In genomic region chr15:51647128-51647562, GRCh38 we compare ENCODE assay signal across 10 cellular contexts. TPM values are rescaled to one million over a fixed set of nuclear protein-coding genes. Genes with fewer than 3 reads are reported as not detected.
DNase-seq lines count a peak whose midpoint lies in the region; ATAC-seq and TF ChIP-seq lines count a peak whose summit lies in the region.
"Had no signal": no experiment of that assay in that cellular context is flagged by ENCODE, and none has a peak within 500 bp of the region (broad histone marks: within the 10 kb centered on the region; RNA-seq: fewer than 3 reads in every experiment).

No MANE protein-coding gene starts in this region.

- DNase-seq in Calu3: peak; percentile 13
- peak; percentile 51 for DNase-seq in NCI-H1092 treated with DMSO at 0.1 percent for 48 hours (lab: John Stamatoyannopoulos, UW)
- DNase-seq in ascending aorta (ENCODE audit: low spot score in 2 of 2): peak; percentile 17 to 70
- DNase-seq in mesenchymal stem cell: peak; percentile 35
- no peak for DNase-seq in iPS-NIHi7 (ENCODE audit: extremely low spot score)
- DNase-seq in NCI-H345 (lab: John Stamatoyannopoulos, UW): no peak
- no peak for DNase-seq in iPS-NIHi11 (ENCODE audit: low spot score)

- WGBS in mesenchymal stem cell: 58% methylated on average over 3 of the region's 3 CpGs

- no peaks in the 10 kb centered on the region for H3K27me3 ChIP-seq in ascending aorta
- peaks cover 0 to 4% of the 10 kb centered on the region in 2 experiments for H3K27me3 ChIP-seq in mesenchymal stem cell (ENCODE audit: control insufficient read depth in 1 of 2, insufficient read depth in 1 of 2, low read length in 2 of 2)

- no peaks in the 10 kb centered on the region for H3K36me3 Mint-ChIP-seq in Calu3 (ENCODE audit: insufficient read depth, unreplicated experiment)

- H3K18ac ChIP-seq in mesenchymal stem cell (ENCODE audit: low read depth in 1 of 2, low read length in 2 of 2): no peak overlapping the region

- no peak overlapping the region for H2AK5ac ChIP-seq in mesenchymal stem cell (ENCODE audit: low read length, severe bottlenecking)

- no peaks in the 10 kb centered on the region for H3K9me3 ChIP-seq in ascending aorta
- H3K9me3 ChIP-seq in mesenchymal stem cell (ENCODE audit: control insufficient read depth, low read length): no peaks in the 10 kb centered on the region

- H3K4ac ChIP-seq in mesenchymal stem cell (ENCODE audit: low read depth in 1 of 2, low read length in 2 of 2): no peak overlapping the region

- H3K4me1 Mint-ChIP-seq in Calu3 (ENCODE audit: low read depth, unreplicated experiment): no peaks in the 10 kb centered on the region

- no peak overlapping the region for H2BK5ac ChIP-seq in mesenchymal stem cell (ENCODE audit: low read depth, low read length, poor library complexity, severe bottlenecking)

- H3K4me3 ChIP-seq in ascending aorta: no peak overlapping the region
- no peak overlapping the region for H3K4me3 ChIP-seq in mesenchymal stem cell (ENCODE audit: insufficient read depth in 1 of 2, low read depth in 1 of 2, low read length in 2 of 2)

- TF ChIP-seq CTCF in Calu3 (IDR thresholded peaks at IDR 0.05; ENCODE audit: unreplicated experiment) (no peak), ascending aorta (IDR thresholded peaks at IDR 0.05) (no peak)

- H2BK120ac ChIP-seq in mesenchymal stem cell (ENCODE audit: low read depth, low read length): no peak overlapping the region

- H2BK12ac ChIP-seq in mesenchymal stem cell (ENCODE audit: low read length in 2 of 2): no peak overlapping the region

- H3K9me3 Mint-ChIP-seq in Calu3 (ENCODE audit: low read depth, unreplicated experiment): no peaks in the 10 kb centered on the region

- peak overlapping the region; percentile 6 for H3K9ac ChIP-seq in mesenchymal stem cell (ENCODE audit: low read length)

- no peak overlapping the region for H2AFZ ChIP-seq in mesenchymal stem cell (ENCODE audit: low read depth, low read length)

- H3K27ac ChIP-seq in ascending aorta: no peak overlapping the region
- no peak overlapping the region for H3K27ac ChIP-seq in mesenchymal stem cell (ENCODE audit: low read length, poor library complexity, severe bottlenecking)
- H3K27ac ChIP-seq: epithelial cell of prostate had no signal

- intact Hi-C loops in Calu3 (cut with micrococcal nuclease; ENCODE audit: unreplicated experiment): no loop called here
- intact Hi-C loops in ascending aorta (cut with DNase I): no loop called here

- no peak for ATAC-seq in HG03095 (IDR thresholded peaks at IDR 0.05; ENCODE audit: unreplicated experiment)

- no peak overlapping the region for H3K4me2 ChIP-seq in mesenchymal stem cell (ENCODE audit: low read length, poor library complexity, severe bottlenecking)

- no peak overlapping the region for H3K14ac ChIP-seq in mesenchymal stem cell (ENCODE audit: low read length in 2 of 2)

- no peaks in the 10 kb centered on the region for H3K79me1 ChIP-seq in mesenchymal stem cell (replicated peaks; ENCODE audit: low read length, poor library complexity, severe bottlenecking)

- no peak overlapping the region for H4K8ac ChIP-seq in mesenchymal stem cell (ENCODE audit: low read length)

- no peak overlapping the region for H2BK15ac ChIP-seq in mesenchymal stem cell (ENCODE audit: low read depth, poor library complexity, severe bottlenecking)

- no peak overlapping the region for H3K4me3 Mint-ChIP-seq in Calu3 (ENCODE audit: low read depth, unreplicated experiment)

- CTCF ChIA-PET in Calu3 (lab: Charles Lee): no interaction called here

- no peak overlapping the region for H4K91ac ChIP-seq in mesenchymal stem cell (ENCODE audit: low read length)

- BruUV-seq in Calu3 (replicated peaks; lab: Mats Ljungman, UMichigan): no TSS peak

- H3K27ac Mint-ChIP-seq in Calu3 (ENCODE audit: unreplicated experiment): no peak overlapping the region

- H3K23ac ChIP-seq in mesenchymal stem cell (ENCODE audit: low read length in 2 of 2): no peak overlapping the region

- no peaks in the 10 kb centered on the region for H3K4me1 ChIP-seq in ascending aorta
- no peaks in the 10 kb centered on the region for H3K4me1 ChIP-seq in mesenchymal stem cell (ENCODE audit: control insufficient read depth, insufficient read depth, low read depth, low read length)

- no peaks in the 10 kb centered on the region for H3K36me3 ChIP-seq in ascending aorta
- H3K36me3 ChIP-seq in mesenchymal stem cell (ENCODE audit: control insufficient read depth in 1 of 2, insufficient read depth in 2 of 2, low read depth in 1 of 2, low read length in 2 of 2): no peaks in the 10 kb centered on the region

- H3K27me3 Mint-ChIP-seq in Calu3 (ENCODE audit: unreplicated experiment): peaks cover 17% of the 10 kb centered on the region

RNA-seq across cellular contexts. Expression of gene DMXL2, which starts 24.6 kb away (rescaled TPM):
- total RNA-seq in Calu3 (2022): 13.8 and 14.8 TPM in 2 replicates
- 8.6 TPM for total RNA-seq in ascending aorta
- polyA plus RNA-seq in mesenchymal stem cell (2013, experiment 1 of 2): 15.0 TPM
- polyA plus RNA-seq in mesenchymal stem cell (2013, experiment 2 of 2): 15.3 TPM

RNA-seq across cellular contexts. Expression of gene SCG3, which starts 34.2 kb away (rescaled TPM):
- total RNA-seq in Calu3 (2022) (not detected in 2 replicates), ascending aorta (not detected)
- polyA plus RNA-seq in mesenchymal stem cell (2013, experiment 1 of 2): 0.01 TPM
- 0.03 TPM for polyA plus RNA-seq in mesenchymal stem cell (2013, experiment 2 of 2)
- total RNA-seq: T-helper 2 cell treated with Interferon-gamma antibody and Interleukin-4, amounts not matched to agents 100 ng/mL and 5 ng/mL, for 36 hours had no signal

Comparison
In these comparisons a context has a peak if more than half of its experiments do, and no peak if none do; other contexts are left out.
1. DNase-seq: peak in Calu3 (single experiment), NCI-H1092 treated with DMSO at 0.1 percent for 48 hours (single experiment), ascending aorta (2 of 2) and mesenchymal stem cell (single experiment); none in iPS-NIHi7 (single experiment), NCI-H345 (single experiment) and iPS-NIHi11 (single experiment).